In the genomic region with DNA sequence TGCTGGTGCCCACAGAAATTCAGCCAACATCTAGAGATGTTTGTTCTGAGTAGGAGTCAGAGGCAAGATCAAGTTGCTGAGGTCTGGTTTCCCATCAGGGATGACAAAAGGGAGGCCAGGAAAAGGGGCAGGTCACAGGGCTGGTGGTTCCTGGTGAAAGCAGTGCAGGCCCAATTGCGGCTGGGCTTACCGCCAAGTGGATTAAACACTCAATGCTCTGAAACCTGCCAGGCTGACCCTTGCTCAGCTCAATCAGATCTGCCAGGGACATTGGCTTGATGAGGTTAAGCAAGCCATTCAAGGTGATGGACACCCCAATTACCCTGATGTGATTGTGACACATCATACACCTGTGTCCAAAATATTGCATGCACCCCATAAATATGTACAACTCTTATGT, we compare ENCODE assay signal across 22 cellular contexts. TPM values are rescaled to one million over a fixed set of nuclear protein-coding genes. Genes with fewer than 3 reads are reported as not detected.
DNase-seq lines count a peak whose midpoint lies in the region; TF ChIP-seq lines count a peak whose summit lies in the region.
"Had no signal": no experiment of that assay in that cellular context is flagged by ENCODE, and none has a peak within 500 bp of the region (broad histone marks: within the 10 kb centered on the region; RNA-seq: fewer than 3 reads in every experiment).

No MANE protein-coding gene starts in this region.

- no peaks in the 10 kb centered on the region for H3K9me3 ChIP-seq in MG63
- H3K9me3 ChIP-seq in Peyer's patch, result no peaks in the 10 kb centered on the region
- H3K9me3 ChIP-seq: prostate gland had no signal

- DNase-seq in HT-29 (ENCODE audit: low spot score) (peak; percentile 26), MG63 (peak; percentile 61), Peyer's patch (peak in 2 of 3 donors; percentile 67 to 78), lung microvascular endothelial cell (ENCODE audit: low read depth in 2 of 2) (peak; percentile 20 to 78), NCI-H1048 (lab: John Stamatoyannopoulos, UW) (no peak), Kasumi-1 (lab: John Stamatoyannopoulos, UW) (no peak), progenitor cell of endocrine pancreas (ENCODE audit: low spot score, unreplicated experiment) (no peak)
- DNase-seq: activated CD4-positive, alpha-beta T cell treated with anti-CD3 and anti-CD28 coated beads for 36 hours; central memory CD4-positive, alpha-beta T cell; erythroblast; foreskin fibroblast; HCEC 1CT; immature natural killer cell; left ventricle myocardium superior; NCI-H187; PC-9; stimulated activated CD4-positive, alpha-beta T cell treated with anti-CD3 and anti-CD28 coated beads, Interleukin-1b, Interleukin-23, amount 100 ng/mL, for 48 hours; T-cell had no signal

- no peak overlapping the region for H3K27ac Mint-ChIP-seq in progenitor cell of endocrine pancreas
- H3K27ac Mint-ChIP-seq: activated CD4-positive, alpha-beta T cell treated with anti-CD3 and anti-CD28 coated beads for 36 hours; activated naive CD4-positive, alpha-beta T cell treated with anti-CD3 and anti-CD28 coated beads, Interleukin-2, amount 50 U/mL, for 72 hours; activated T-helper 17 cell treated with anti-CD3 and anti-CD28 coated beads, Interleukin-2, amount 50 U/mL, for 72 hours; immature natural killer cell; neural progenitor cell had no signal

- no peak for TF ChIP-seq POLR2A in Peyer's patch (IDR thresholded peaks at IDR 0.05)

- H3K27ac ChIP-seq in Peyer's patch, result peak overlapping the region in 1 of 4 donors; percentile 32
- H3K27ac ChIP-seq: neural progenitor cell, PC-9, prostate gland had no signal

- H3K4me1 ChIP-seq in Peyer's patch, result peaks cover 0 to 30% (median 1%) of the 10 kb centered on the region in 4 donors
- H3K4me1 ChIP-seq: neural progenitor cell, prostate gland had no signal

- H3K36me3 Mint-ChIP-seq in progenitor cell of endocrine pancreas (ENCODE audit: insufficient read depth), result no peaks in the 10 kb centered on the region
- H3K36me3 Mint-ChIP-seq: activated naive CD4-positive, alpha-beta T cell treated with anti-CD3 and anti-CD28 coated beads, Interleukin-2, amount 50 U/mL, for 72 hours; immature natural killer cell; neural progenitor cell; T-cell had no signal

- H3K4me3 Mint-ChIP-seq in progenitor cell of endocrine pancreas (ENCODE audit: low read depth), result no peak overlapping the region
- H3K4me3 Mint-ChIP-seq: activated CD4-positive, alpha-beta T cell treated with anti-CD3 and anti-CD28 coated beads for 36 hours; activated T-helper 17 cell treated with anti-CD3 and anti-CD28 coated beads, Interleukin-2, amount 50 U/mL, for 72 hours; immature natural killer cell; neural progenitor cell; T-cell had no signal

- no peaks in the 10 kb centered on the region for H3K9me3 Mint-ChIP-seq in progenitor cell of endocrine pancreas (ENCODE audit: low read depth)
- H3K9me3 Mint-ChIP-seq: activated naive CD4-positive, alpha-beta T cell treated with anti-CD3 and anti-CD28 coated beads, Interleukin-2, amount 50 U/mL, for 72 hours; activated T-helper 17 cell treated with anti-CD3 and anti-CD28 coated beads, Interleukin-2, amount 50 U/mL, for 72 hours; immature natural killer cell; T-cell had no signal

- TF ChIP-seq CTCF in Peyer's patch (IDR thresholded peaks at IDR 0.05) (no peak), progenitor cell of endocrine pancreas (IDR thresholded peaks at IDR 0.05; ENCODE audit: unreplicated experiment) (no peak)

- H3K4me3 ChIP-seq in MG63 (no peak overlapping the region), Peyer's patch (no peak overlapping the region)
- H3K4me3 ChIP-seq: neural progenitor cell, PC-9, prostate gland had no signal

- H3K27me3 Mint-ChIP-seq in progenitor cell of endocrine pancreas, result peaks cover 29% of the 10 kb centered on the region
- H3K27me3 Mint-ChIP-seq: activated CD4-positive, alpha-beta T cell treated with anti-CD3 and anti-CD28 coated beads for 36 hours had no signal

- H3K36me3 ChIP-seq in MG63 (no peaks in the 10 kb centered on the region), Peyer's patch (no peaks in the 10 kb centered on the region)
- H3K36me3 ChIP-seq: neural progenitor cell, prostate gland had no signal

- H3K4me1 Mint-ChIP-seq in progenitor cell of endocrine pancreas (ENCODE audit: low read depth), result no peaks in the 10 kb centered on the region
- H3K4me1 Mint-ChIP-seq: neural progenitor cell had no signal

- peaks cover 2% of the 10 kb centered on the region; the same call in 1 of the 2 replicates for H3K27me3 ChIP-seq in MG63
- no peaks in the 10 kb centered on the region for H3K27me3 ChIP-seq in Peyer's patch
- H3K27me3 ChIP-seq: neural progenitor cell had no signal

RNA-seq across cellular contexts. Expression of a gene that starts 5.5 kb away (rescaled TPM):
- 51.0 and 54.3 TPM in 2 replicates for total RNA-seq in HT-29 (2014; rRNA removed; shearing (Covaris generic))
- total RNA-seq in MG63 (2014; rRNA removed; shearing (Covaris generic); ENCODE audit: low replicate concordance), result 7.8 and 10.3 TPM in 2 replicates
- total RNA-seq in Peyer's patch, result 10 to 100 TPM; 33.9 to 73.1 (median 63.5) TPM
- 13.5 and 21.4 TPM in 2 replicates for total RNA-seq in lung microvascular endothelial cell
- 0.38 TPM in 1 of 2 replicates, not detected in the other for total RNA-seq in progenitor cell of endocrine pancreas

RNA-seq across cellular contexts. Expression of a gene that starts 37.0 kb away (rescaled TPM):
- 53.9 and 70.9 TPM in 2 replicates for total RNA-seq in HT-29 (2014; rRNA removed; shearing (Covaris generic))
- 8.6 and 12.5 TPM in 2 replicates for total RNA-seq in MG63 (2014; rRNA removed; shearing (Covaris generic); ENCODE audit: low replicate concordance)
- total RNA-seq in Peyer's patch (10 to 100 TPM in 3 of 4 donors, 1 to 10 TPM in 1; 7.1 to 53.6 (median 16.7) TPM), lung microvascular endothelial cell (1.8 and 5.4 TPM in 2 replicates), progenitor cell of endocrine pancreas (1.00 and 1.1 TPM in 2 replicates)

Comparison
In these comparisons a context has a peak if more than half of its experiments do, and no peak if none do; other contexts are left out.
1. DNase-seq: peak in HT-29 (single experiment), MG63 (single experiment), Peyer's patch (2 of 3) and lung microvascular endothelial cell (2 of 2); none in NCI-H1048 (single experiment), Kasumi-1 (0 of 2) and progenitor cell of endocrine pancreas (single experiment).